8 cellular contexts compared by ENCODE assay signal in genomic region chr19:16197622-16198362, GRCh38. TPM values are rescaled to one million over a fixed set of nuclear protein-coding genes. Genes with fewer than 3 reads are reported as not detected.
DNase-seq lines count a peak whose midpoint lies in the region; ATAC-seq and TF ChIP-seq lines count a peak whose summit lies in the region.

Gene AP1M1 (plus strand): TSS chr19:16197911. CDS start chr19:16198027, 116 bp downstream.

- H3K9me3 ChIP-seq in RWPE2 (ENCODE audit: severe bottlenecking) = no peaks in the 10 kb centered on the region

- peak; percentile 93 for ATAC-seq in RWPE2 (ENCODE audit: low read depth)

- no peaks in the 10 kb centered on the region for H3K27me3 Mint-ChIP-seq in nephron (ENCODE audit: low read depth)
- no peaks in the 10 kb centered on the region for H3K27me3 Mint-ChIP-seq in stimulated activated naive CD8-positive, alpha-beta T cell treated with anti-CD3 and anti-CD28 coated beads, Interleukin-15, Interleukin-2, amounts not matched to agents 100 ng/mL and 50 ng/mL, for 24 hours

- H3K36me3 Mint-ChIP-seq in nephron (ENCODE audit: low read depth) = peaks cover 16% of the 10 kb centered on the region
- H3K36me3 Mint-ChIP-seq in stimulated activated naive CD8-positive, alpha-beta T cell treated with anti-CD3 and anti-CD28 coated beads, Interleukin-15, Interleukin-2, amounts not matched to agents 100 ng/mL and 50 ng/mL, for 24 hours (ENCODE audit: low read depth) = peaks cover 20% of the 10 kb centered on the region

- DNase-seq in EH (ENCODE audit: low read depth) = peak; percentile 97
- peak; percentile 99 for DNase-seq in H4 (ENCODE audit: low spot score)
- peak; percentile 97 for DNase-seq in LoVo (ENCODE audit: low spot score)
- DNase-seq in RWPE2 (ENCODE audit: low spot score) = peak; percentile 94
- peak; percentile 99 for DNase-seq in activated T-helper 9 cell treated with anti-CD3 and anti-CD28 coated beads, Interleukin-2, amount 50 U/mL, for 16 hours (ENCODE audit: low read depth)
- DNase-seq in fibroblast of pulmonary artery (ENCODE audit: low read depth) = peak; percentile 98

- peak within 1 kb of the TSS; percentile 95 to 96 (median 96) for H3K27ac Mint-ChIP-seq in nephron
- H3K27ac Mint-ChIP-seq in stimulated activated naive CD8-positive, alpha-beta T cell treated with anti-CD3 and anti-CD28 coated beads, Interleukin-15, Interleukin-2, amounts not matched to agents 100 ng/mL and 50 ng/mL, for 24 hours = peak within 1 kb of the TSS; percentile 94

- peak within 1 kb of the TSS; percentile 62 for H3K4me3 ChIP-seq in RWPE2 (ENCODE audit: severe bottlenecking)
- H3K4me3 ChIP-seq in fibroblast of pulmonary artery (replicated peaks; ENCODE audit: low read depth, low read length) = peak within 1 kb of the TSS; percentile 98

- H3K4me3 Mint-ChIP-seq in nephron = peak within 1 kb of the TSS; percentile 89 to 94 (median 91)
- H3K4me3 Mint-ChIP-seq in stimulated activated naive CD8-positive, alpha-beta T cell treated with anti-CD3 and anti-CD28 coated beads, Interleukin-15, Interleukin-2, amounts not matched to agents 100 ng/mL and 50 ng/mL, for 24 hours = peak within 1 kb of the TSS; percentile 88

- TF ChIP-seq CTCF in RWPE2 (IDR thresholded peaks at IDR 0.05; ENCODE audit: poor library complexity, severe bottlenecking) (no peak), fibroblast of pulmonary artery (IDR thresholded peaks at IDR 0.05; ENCODE audit: low read length, missing control alignments) (no peak), nephron (IDR thresholded peaks at IDR 0.05; ENCODE audit: unreplicated experiment in 3 of 3) (no peak)

- H3K27me3 ChIP-seq in RWPE2 (ENCODE audit: insufficient read depth, poor library complexity, severe bottlenecking) = no peaks in the 10 kb centered on the region

- no peaks in the 10 kb centered on the region for H3K9me3 Mint-ChIP-seq in nephron
- no peaks in the 10 kb centered on the region for H3K9me3 Mint-ChIP-seq in stimulated activated naive CD8-positive, alpha-beta T cell treated with anti-CD3 and anti-CD28 coated beads, Interleukin-15, Interleukin-2, amounts not matched to agents 100 ng/mL and 50 ng/mL, for 24 hours

- peak within 1 kb of the TSS; percentile 59 for H3K27ac ChIP-seq in RWPE2 (ENCODE audit: poor library complexity, severe bottlenecking)

- H3K36me3 ChIP-seq in RWPE2 (ENCODE audit: low read depth) = peaks cover 8% of the 10 kb centered on the region; the same call in 1 of the 2 replicates

- peaks cover 34% of the 10 kb centered on the region for H3K4me1 Mint-ChIP-seq in nephron
- H3K4me1 Mint-ChIP-seq in stimulated activated naive CD8-positive, alpha-beta T cell treated with anti-CD3 and anti-CD28 coated beads, Interleukin-15, Interleukin-2, amounts not matched to agents 100 ng/mL and 50 ng/mL, for 24 hours (ENCODE audit: low read depth) = peaks cover 53% of the 10 kb centered on the region

- H3K4me1 ChIP-seq in RWPE2 (ENCODE audit: insufficient read depth, poor library complexity, severe bottlenecking) = peaks cover 9% of the 10 kb centered on the region

RNA-seq across cellular contexts. Expression of gene AP1M1, which starts in this region (rescaled TPM):
- 88.8 and 95.9 TPM in 2 replicates for total RNA-seq in H4 (2014; rRNA removed; shearing (Covaris generic))

Comparison
In these comparisons a context has a peak if more than half of its experiments do, and no peak if none do; other contexts are left out.
1. Peak in every context shown above with its lines: DNase-seq, ATAC-seq, H3K4me3 ChIP-seq and H3K27ac ChIP-seq.